Comparison of ENCODE assay signal across 8 cellular contexts in the genomic region with DNA sequence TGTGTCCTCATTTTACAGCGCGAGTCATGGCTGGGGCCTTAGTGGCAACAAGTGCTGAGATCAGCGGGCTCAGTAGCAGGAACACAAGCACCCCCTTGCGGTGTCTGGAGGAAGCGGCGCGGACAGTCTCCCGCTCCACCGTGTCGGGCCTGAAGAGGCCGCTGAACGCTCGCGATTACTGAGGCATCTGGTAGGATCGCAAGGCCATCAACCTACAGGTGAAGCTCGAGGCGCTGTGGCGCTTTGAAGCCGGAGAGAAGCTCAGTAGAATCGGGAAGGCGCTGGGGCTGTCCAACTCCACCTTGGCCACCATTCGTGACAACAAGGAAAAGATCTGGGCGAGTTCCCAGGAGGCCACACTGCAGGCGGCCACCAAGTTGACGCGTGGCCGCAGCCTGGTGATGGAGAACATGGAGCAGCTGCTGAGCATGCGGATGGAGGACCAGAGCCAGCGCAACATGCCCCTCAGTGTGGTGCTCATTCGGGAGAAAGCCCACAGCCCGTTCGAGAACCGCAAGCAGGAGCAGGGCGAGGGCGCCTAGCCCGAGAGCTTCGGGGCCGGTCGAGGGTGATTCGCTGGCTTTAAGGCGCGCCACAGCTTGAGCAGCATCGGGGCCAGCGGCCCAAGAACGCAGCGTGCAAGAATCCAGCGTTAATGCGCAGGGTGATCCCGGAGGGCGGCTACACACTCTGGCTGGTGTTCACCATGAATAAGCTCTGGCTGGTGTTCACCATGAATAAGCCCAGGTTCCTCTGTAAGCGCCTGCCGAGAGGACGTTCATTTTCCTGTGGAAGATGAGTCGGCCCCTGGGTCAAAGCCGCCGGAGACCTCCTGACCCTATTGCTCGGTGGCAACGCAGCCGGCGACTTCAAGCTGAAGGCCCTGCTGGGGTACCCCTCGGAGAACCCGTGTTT. TPM values are rescaled to one million over a fixed set of nuclear protein-coding genes. Genes with fewer than 3 reads are reported as not detected.
DNase-seq lines count a peak whose midpoint lies in the region; ATAC-seq, FAIRE-seq and TF ChIP-seq lines count a peak whose summit lies in the region.

No MANE protein-coding gene starts in this region.

- no peak overlapping the region for H3K4me3 ChIP-seq in AG10803 (ENCODE audit: low read length)
- no peak overlapping the region for H3K4me3 ChIP-seq in kidney (ENCODE audit: low read length in 2 of 2)

- H3K36me3 ChIP-seq in kidney (ENCODE audit: control insufficient read depth in 1 of 2, insufficient read depth in 2 of 2, low read length in 2 of 2) = peaks cover 3 to 7% of the 10 kb centered on the region in 2 donors

- ATAC-seq in GM21619 (IDR thresholded peaks at IDR 0.05; ENCODE audit: unreplicated experiment) = peak; percentile 84

- H3K4me1 ChIP-seq in kidney (ENCODE audit: control insufficient read depth in 1 of 2, insufficient read depth in 1 of 2, low read depth in 1 of 2, low read length in 2 of 2) = peaks cover 0 to 6% of the 10 kb centered on the region in 2 donors

- FAIRE-seq in kidney (lab: Jason Lieb, UNC) = no peak

- H3K27ac ChIP-seq in kidney (ENCODE audit: low read depth in 2 of 2, low read length in 2 of 2) = no peak overlapping the region

- intact Hi-C loops in kidney (cut with DNase I) = no loop called here

- TF ChIP-seq CTCF in AG10803 (conservative IDR thresholded peaks at IDR 0.05; ENCODE audit: low read length) (peak; percentile 99), kidney (IDR thresholded peaks at IDR 0.05; ENCODE audit: borderline replicate concordance, extremely low read depth, insufficient read depth) (peak; percentile 83)

- H3K9ac ChIP-seq in kidney (ENCODE audit: low read length in 2 of 2) = peak overlapping the region in 1 of 2 donors; percentile 42

- DNase-seq in AG10803 (ENCODE audit: low read depth) = peak; percentile 92
- DNase-seq in T follicular helper cell (ENCODE audit: low read depth) = peak; percentile 84
- peak; percentile 67 for DNase-seq in brain pericyte (ENCODE audit: low read depth, low spot score)
- DNase-seq in kidney = peak; percentile 92
- peak; percentile 84 to 87 (median 85) for DNase-seq in stimulated activated CD4-positive, alpha-beta T cell treated with anti-CD3 and anti-CD28 coated beads, Interleukin-1b, Interleukin-23, amount 100 ng/mL, for 24 hours (ENCODE audit: low read depth in 4 of 4, low spot score in 1 of 4)
- no peak for DNase-seq in stimulated activated naive CD4-positive, alpha-beta T cell treated with Interleukin-2 at 50 U/mL for 16 hours (lab: John Stamatoyannopoulos, UW)
- DNase-seq in NCI-H1694 (lab: John Stamatoyannopoulos, UW) = no peak

- no peaks in the 10 kb centered on the region for H3K9me3 ChIP-seq in kidney (ENCODE audit: control insufficient read depth in 1 of 2, low read length in 2 of 2)

RNA-seq across cellular contexts. Expression of a gene that starts 8.3 kb away (rescaled TPM):
- 38.6 TPM for total RNA-seq in kidney
- 12.9 TPM for polyA plus RNA-seq in kidney (ENCODE audit: insufficient read depth, low read depth, low replicate concordance)

RNA-seq across cellular contexts. Expression of a gene that starts 23.1 kb away (rescaled TPM):
- total RNA-seq in kidney = 60.4 TPM
- polyA plus RNA-seq in kidney (ENCODE audit: insufficient read depth, low read depth, low replicate concordance) = 98.0 TPM

RNA-seq across cellular contexts. Expression of a gene that starts 26.6 kb away (rescaled TPM):
- total RNA-seq in kidney = 142 TPM
- 294 TPM for polyA plus RNA-seq in kidney (ENCODE audit: insufficient read depth, low read depth, low replicate concordance)

RNA-seq across cellular contexts. Expression of a gene that starts 37.6 kb away (rescaled TPM):
- 229 TPM for total RNA-seq in kidney
- 191 TPM for polyA plus RNA-seq in kidney (ENCODE audit: insufficient read depth, low read depth, low replicate concordance)

Comparison
In these comparisons a context has a peak if more than half of its experiments do, and no peak if none do; other contexts are left out.
1. DNase-seq: peak in AG10803 (single experiment), T follicular helper cell (single experiment), brain pericyte (single experiment), kidney (single experiment) and stimulated activated CD4-positive, alpha-beta T cell treated with anti-CD3 and anti-CD28 coated beads, Interleukin-1b, Interleukin-23, amount 100 ng/mL, for 24 hours (4 of 4); none in stimulated activated naive CD4-positive, alpha-beta T cell treated with Interleukin-2 at 50 U/mL for 16 hours (single experiment) and NCI-H1694 (single experiment).